Comparison of ENCODE assay signal across 14 cellular contexts in genomic region chrX:73852022-73852421, GRCh38. TPM values are rescaled to one million over a fixed set of nuclear protein-coding genes. Genes with fewer than 3 reads are reported as not detected.
DNase-seq lines count a peak whose midpoint lies in the region; ATAC-seq, FAIRE-seq and TF ChIP-seq lines count a peak whose summit lies in the region.
"Had no signal": no experiment of that assay in that cellular context is flagged by ENCODE, and none has a peak within 500 bp of the region (broad histone marks: within the 10 kb centered on the region; RNA-seq: fewer than 3 reads in every experiment).

No MANE protein-coding gene starts in this region.

- in situ Hi-C loops in astrocyte of the cerebellum (cut with HindIII; ENCODE audit: low sequenced_read_pairs), result loop anchor here (25.0 kb wide), 1 partner anchor 160 kb away; no protein-coding TSS in a partner anchor

- H3K4me1 ChIP-seq in keratinocyte (ENCODE audit: control insufficient read depth, extremely low read depth, insufficient read depth, low read length) (no peaks in the 10 kb centered on the region), stomach (peaks cover 0 to 19% (median 7%) of the 10 kb centered on the region in 4 donors)

- H3K36me3 ChIP-seq in keratinocyte (ENCODE audit: control insufficient read depth in 2 of 2, extremely low read depth in 1 of 2, insufficient read depth in 2 of 2, low read length in 2 of 2) (no peaks in the 10 kb centered on the region), stomach (no peaks in the 10 kb centered on the region)
- H3K36me3 ChIP-seq: heart right ventricle had no signal

- H3K9me3 ChIP-seq in keratinocyte (ENCODE audit: control insufficient read depth, low read depth, low read length) (no peaks in the 10 kb centered on the region), stomach (no peaks in the 10 kb centered on the region)
- H3K9me3 ChIP-seq: heart right ventricle had no signal

- H3K27me3 Mint-ChIP-seq in osteocyte (ENCODE audit: unreplicated experiment), result peaks cover 10% of the 10 kb centered on the region
- no peaks in the 10 kb centered on the region for H3K27me3 Mint-ChIP-seq in stimulated activated naive CD8-positive, alpha-beta T cell treated with anti-CD3 and anti-CD28 coated beads, Interleukin-15, amount 100 ng/mL, for 72 hours

- no peak for FAIRE-seq in keratinocyte (lab: Jason Lieb, UNC)
- FAIRE-seq: urothelium cell line had no signal

- no peaks in the 10 kb centered on the region for H3K9me3 Mint-ChIP-seq in osteocyte (ENCODE audit: unreplicated experiment)
- H3K9me3 Mint-ChIP-seq in stimulated activated naive CD8-positive, alpha-beta T cell treated with anti-CD3 and anti-CD28 coated beads, Interleukin-15, amount 100 ng/mL, for 72 hours, result peaks cover 0 to 6% of the 10 kb centered on the region in 2 donors

- no peak for ATAC-seq in stimulated activated naive CD8-positive, alpha-beta T cell treated with anti-CD3 and anti-CD28 coated beads, Interleukin-15, amount 100 ng/mL, for 72 hours

- no peak overlapping the region for H2AFZ ChIP-seq in keratinocyte (ENCODE audit: control insufficient read depth, low read length)

- TF ChIP-seq CTCF in GM12875 (IDR thresholded peaks at IDR 0.05; ENCODE audit: borderline replicate concordance, insufficient read depth, low read depth, low read length) (no peak), astrocyte of the cerebellum (IDR thresholded peaks at IDR 0.05; ENCODE audit: low read depth, low read length, missing control alignments) (no peak), keratinocyte (optimal IDR thresholded peaks at IDR 0.05 in 1 of 3, IDR thresholded peaks at IDR 0.05 in 1 of 3, conservative IDR thresholded peaks at IDR 0.05 in 1 of 3; ENCODE audit: extremely low read depth in 1 of 3, insufficient read depth in 2 of 3, low read length in 3 of 3) (no peak), stomach (IDR thresholded peaks at IDR 0.05) (no peak), osteocyte (IDR thresholded peaks at IDR 0.05) (no peak)

- no peaks in the 10 kb centered on the region for H3K36me3 Mint-ChIP-seq in osteocyte (ENCODE audit: unreplicated experiment)

- H4K20me1 ChIP-seq in keratinocyte (ENCODE audit: control insufficient read depth, extremely low read depth, insufficient read depth, low read length), result peaks cover 12% of the 10 kb centered on the region

- H3K4me1 Mint-ChIP-seq in osteocyte (ENCODE audit: unreplicated experiment), result no peaks in the 10 kb centered on the region
- H3K4me1 Mint-ChIP-seq in stimulated activated naive CD8-positive, alpha-beta T cell treated with anti-CD3 and anti-CD28 coated beads, Interleukin-15, amount 100 ng/mL, for 72 hours, result no peaks in the 10 kb centered on the region

- H3K27me3 ChIP-seq in keratinocyte (ENCODE audit: control insufficient read depth, extremely low read depth, insufficient read depth, low read length) (no peaks in the 10 kb centered on the region), stomach (no peaks in the 10 kb centered on the region)
- H3K27me3 ChIP-seq: heart right ventricle had no signal

- H3K9me1 ChIP-seq in keratinocyte (ENCODE audit: control insufficient read depth, extremely low read depth, insufficient read depth, low read length), result no peaks in the 10 kb centered on the region

- WGBS in stomach, 5 donors, result 43 to 98% (median 84%) methylated on average over 9 to 19 of the region's 19 CpGs

- TF ChIP-seq EP300 in stomach (IDR thresholded peaks at IDR 0.05), result no peak

- no peak overlapping the region for H3K4me3 Mint-ChIP-seq in osteocyte (ENCODE audit: unreplicated experiment)
- H3K4me3 Mint-ChIP-seq in stimulated activated naive CD8-positive, alpha-beta T cell treated with anti-CD3 and anti-CD28 coated beads, Interleukin-15, amount 100 ng/mL, for 72 hours, result no peak overlapping the region

- H3K27ac ChIP-seq in keratinocyte (ENCODE audit: control insufficient read depth, insufficient read depth, low read length) (peak overlapping the region; percentile 76), stomach (peak overlapping the region in 3 of 5 donors; percentile 77 to 89 (median 85))
- H3K27ac ChIP-seq: C4-2B, KMS-11 had no signal

- H3K4me2 ChIP-seq in keratinocyte (ENCODE audit: control insufficient read depth, extremely low read depth, insufficient read depth, low read depth, low read length), result peak overlapping the region; percentile 3
- H3K4me2 ChIP-seq: KMS-11 had no signal

- no peak overlapping the region for H3K27ac Mint-ChIP-seq in osteocyte (ENCODE audit: unreplicated experiment)
- H3K27ac Mint-ChIP-seq in stimulated activated naive CD8-positive, alpha-beta T cell treated with anti-CD3 and anti-CD28 coated beads, Interleukin-15, amount 100 ng/mL, for 72 hours, result no peak overlapping the region

- no peak for DNase-seq in astrocyte of the cerebellum (ENCODE audit: low read depth)
- DNase-seq in keratinocyte (ENCODE audit: low read depth, low spot score), result no peak
- DNase-seq in stomach, result no peak
- DNase-seq in DMS153 (lab: John Stamatoyannopoulos, UW), result no peak
- DNase-seq in osteocyte (ENCODE audit: extremely low spot score, unreplicated experiment), result no peak
- DNase-seq in stimulated activated naive CD8-positive, alpha-beta T cell treated with anti-CD3 and anti-CD28 coated beads, Interleukin-15, amount 100 ng/mL, for 72 hours, result no peak
- DNase-seq: erythroblast, heart right ventricle, NCI-H1436, SHP77 treated with DMSO at 0.1 percent for 48 hours had no signal

- dilution Hi-C loops in keratinocyte (cut with MboI; ENCODE audit: extremely low pct_ligation_motif_present, low sequenced_read_pairs), result loop anchor here (25.0 kb wide), 1 partner anchor 285 kb away; no protein-coding TSS in a partner anchor

- peak overlapping the region; percentile 86 for H3K9ac ChIP-seq in keratinocyte (ENCODE audit: control insufficient read depth, extremely low read depth, insufficient read depth, low read length)
- H3K9ac ChIP-seq: KMS-11 had no signal

- H3K79me2 ChIP-seq in keratinocyte (ENCODE audit: control insufficient read depth, insufficient read depth, low read length), result peaks cover 48% of the 10 kb centered on the region

- no peak for TF ChIP-seq POLR2A in stomach (IDR thresholded peaks at IDR 0.05)

- intact Hi-C loops in stomach (cut with DNase I; ENCODE audit: low total_unique reads), result loop anchor here (10.0 kb wide), 2 partner anchors 493 to 703 kb away; no protein-coding TSS in a partner anchor

- H3K4me3 ChIP-seq in GM12875 (ENCODE audit: low read depth, low read length) (peak overlapping the region; percentile 69), astrocyte of the cerebellum (ENCODE audit: low read depth, low read length) (peak overlapping the region; percentile 71), keratinocyte (ENCODE audit: control insufficient read depth in 2 of 3, extremely low read depth in 1 of 3, insufficient read depth in 2 of 3, low read depth in 1 of 3, low read length in 3 of 3) (peak overlapping the region; percentile 46 to 72 (median 71)), stomach (peak overlapping the region in 2 of 4 donors; percentile 54)

RNA-seq across cellular contexts. Expression of gene XIST, which starts 0.5 kb away (rescaled TPM):
- polyA plus RNA-seq in keratinocyte, result 30.5 to 199 TPM (median 179 TPM) in 3 replicates
- polyA plus RNA-seq in keratinocyte (2011; ENCODE audit: low read depth), result 48.1 TPM
- 0.87 and 4.4 TPM in 2 replicates for polyA plus RNA-seq in keratinocyte (2011; cell fraction: cytosol; rRNA removed)
- 591 and 778 TPM in 2 replicates for polyA plus RNA-seq in keratinocyte (2011; cell fraction: nucleus; rRNA removed)
- polyA plus RNA-seq in keratinocyte (2012; ENCODE audit: low replicate concordance), result 22.6 and 95.4 TPM in 2 replicates
- 48.7 to 384 TPM (median 165 TPM) in 3 replicates for polyA minus RNA-seq in keratinocyte
- polyA minus RNA-seq in keratinocyte (2011; cell fraction: cytosol; rRNA and poly(A)+ RNA removed), result 5.0 TPM
- 167 and 342 TPM in 2 replicates for polyA minus RNA-seq in keratinocyte (2011; cell fraction: nucleus; rRNA and poly(A)+ RNA removed)
- 100 to 1,000 TPM in 3 of 5 donors, 1 to 10 TPM in 2; 5.4 to 614 (median 444) TPM for total RNA-seq in stomach
- polyA plus RNA-seq in stomach, result 10 to 100 TPM in 1 of 3 donors, under 1 TPM in 2; 0.19 to 37.7 (median 0.28) TPM
- not detected in 2 replicates for total RNA-seq in osteocyte
